ENCODE assay signal across 12 cellular contexts in the genomic region with DNA sequence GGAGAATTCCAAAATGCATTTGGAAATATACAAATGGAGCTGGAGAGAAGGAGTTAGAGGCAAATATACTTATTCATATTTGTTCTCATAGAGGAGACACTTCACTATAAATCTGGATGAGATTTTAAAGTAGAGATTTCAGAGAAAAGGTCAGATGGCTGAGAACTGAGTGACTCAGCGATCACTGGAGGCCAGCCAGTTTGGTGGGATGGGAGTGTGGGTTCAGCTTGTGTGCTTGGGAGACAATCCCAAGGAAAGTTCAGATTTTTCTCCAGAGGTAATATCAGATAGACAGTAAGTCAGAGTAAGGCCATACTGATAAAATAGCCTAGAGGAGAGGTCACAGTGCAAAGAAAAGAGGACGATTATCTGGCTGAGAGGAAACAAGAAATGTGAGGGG.
DNase-seq lines count a peak whose midpoint lies in the region; ATAC-seq and TF ChIP-seq lines count a peak whose summit lies in the region.
"Had no signal": no experiment of that assay in that cellular context is flagged by ENCODE, and none has a peak within 500 bp of the region (broad histone marks: within the 10 kb centered on the region; RNA-seq: fewer than 3 reads in every experiment).

No MANE protein-coding gene starts in this region.

- no peaks in the 10 kb centered on the region for H3K36me3 ChIP-seq in SK-N-MC (ENCODE audit: insufficient read depth, low read length)
- H3K36me3 ChIP-seq: HAP-1 had no signal

- ATAC-seq in foreskin keratinocyte (peak; percentile 58), HG03460 (IDR thresholded peaks at IDR 0.05; ENCODE audit: unreplicated experiment) (no peak)
- ATAC-seq: Panc1 had no signal

- no peak for TF ChIP-seq CTCF in foreskin keratinocyte (conservative IDR thresholded peaks at IDR 0.05)

- no peak overlapping the region for H3K9ac ChIP-seq in SK-N-MC (ENCODE audit: insufficient read length)

- H3K27me3 ChIP-seq in foreskin keratinocyte = no peaks in the 10 kb centered on the region

- H3K4me3 ChIP-seq in SK-N-MC = no peak overlapping the region
- H3K4me3 ChIP-seq: HAP-1 had no signal

- H3K9me3 ChIP-seq in SK-N-MC (ENCODE audit: low read depth, low read length) = no peaks in the 10 kb centered on the region
- H3K9me3 ChIP-seq: HAP-1 had no signal

- H3K4me1 ChIP-seq in foreskin keratinocyte = peaks cover 7% of the 10 kb centered on the region
- H3K4me1 ChIP-seq: HAP-1 had no signal

- peak overlapping the region; percentile 25; the same call in 1 of the 2 replicates for H3K27ac ChIP-seq in SK-N-MC
- H3K27ac ChIP-seq in foreskin keratinocyte = no peak overlapping the region

- DNase-seq in ELR (ENCODE audit: low read depth) (peak; percentile 63), SK-N-MC (ENCODE audit: low read depth, low spot score) (no peak), foreskin keratinocyte (no peak), pulmonary artery endothelial cell (ENCODE audit: low read depth, low spot score) (peak; percentile 3), DMS79 (lab: John Stamatoyannopoulos, UW) (no peak), mesenteric fat pad (ENCODE audit: low spot score) (no peak)
- DNase-seq in activated T-cell treated with anti-CD3 and anti-CD28 coated beads, Interleukin-2, amount 50 U/mL, for 48 hours = no peak
- DNase-seq: activated CD4-positive, alpha-beta T cell treated with anti-CD3 and anti-CD28 coated beads for 1 hour; NCI-H187 had no signal

Comparison
In these comparisons a context has a peak if more than half of its experiments do, and no peak if none do; other contexts are left out.
1. DNase-seq: peak in ELR (single experiment) and pulmonary artery endothelial cell (single experiment); none in SK-N-MC (single experiment), foreskin keratinocyte (0 of 2), DMS79 (single experiment), mesenteric fat pad (single experiment) and activated T-cell treated with anti-CD3 and anti-CD28 coated beads, Interleukin-2, amount 50 U/mL, for 48 hours (0 of 2).